In the genomic region with DNA sequence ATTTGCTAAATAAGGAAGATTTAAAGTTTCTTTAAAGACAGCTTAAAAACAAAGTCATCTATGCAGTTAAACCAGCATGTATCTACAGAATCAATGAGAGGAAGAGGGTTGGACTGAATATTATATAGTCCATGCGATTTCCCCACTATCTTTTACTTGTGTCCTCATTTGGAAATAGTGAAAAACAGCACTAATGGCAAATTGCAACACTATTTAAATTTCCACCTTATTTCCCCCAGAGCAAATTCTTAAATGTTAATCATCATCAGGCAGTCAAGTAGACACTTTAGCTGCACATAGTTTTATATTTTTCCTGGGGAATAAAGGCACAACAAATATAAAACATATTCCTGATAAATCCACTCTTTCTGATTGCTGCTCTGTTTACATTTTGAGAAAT, we compare ENCODE assay signal across 20 cellular contexts.
DNase-seq lines count a peak whose midpoint lies in the region; ATAC-seq, FAIRE-seq and TF ChIP-seq lines count a peak whose summit lies in the region.
"Had no signal": no experiment of that assay in that cellular context is flagged by ENCODE, and none has a peak within 500 bp of the region (broad histone marks: within the 10 kb centered on the region; RNA-seq: fewer than 3 reads in every experiment).

No MANE protein-coding gene starts in this region.

- CTCF ChIA-PET in PC-3 (lab: Charles Lee) = no interaction called here

- intact Hi-C loops in PC-3 (cut with micrococcal nuclease) = loop anchor here (5.0 kb wide), 2 partner anchors 35 to 40 kb away; no protein-coding TSS in a partner anchor

- H3F3A ChIP-seq in PC-3 (ENCODE audit: low read length, unreplicated experiment) = no peaks in the 10 kb centered on the region

- DNase-seq in PC-3 (no peak), pons (ENCODE audit: low spot score) (peak; percentile 65), NCI-H748 (lab: John Stamatoyannopoulos, UW; ENCODE audit: unreplicated experiment) (no peak), caudate nucleus (lab: John Stamatoyannopoulos, UW) (no peak), HTR-8/SVneo (ENCODE audit: insufficient read length, low spot score) (no peak)
- no peak for DNase-seq in naive thymus-derived CD8-positive, alpha-beta T cell
- DNase-seq: Caco-2; CD4-positive, alpha-beta T cell; EL; Kasumi-1; NCI-H2171 treated with DMSO at 0.1 percent for 48 hours; NCI-H446 treated with DMSO at 0.1 percent for 48 hours; SHP77 had no signal

- H3K79me2 ChIP-seq in PC-3 (ENCODE audit: low read length) = no peaks in the 10 kb centered on the region

- H3K4me2 ChIP-seq in PC-3 (ENCODE audit: low read length) = 0 out of 2 replicates have a peak overlapping the region, but pooled peaks have one; percentile 71
- H3K4me2 ChIP-seq: GM23338 had no signal

- FAIRE-seq in HTR-8/SVneo (lab: Jason Lieb, UNC) = no peak
- FAIRE-seq: A204.1, GM12892, GM18507 had no signal

- H3K9me3 Mint-ChIP-seq in naive thymus-derived CD8-positive, alpha-beta T cell = no peaks in the 10 kb centered on the region
- H3K9me3 Mint-ChIP-seq: CD4-positive, alpha-beta T cell; GM23338 had no signal

- ATAC-seq in PC-3 = no peak
- ATAC-seq in naive thymus-derived CD8-positive, alpha-beta T cell = no peak
- ATAC-seq: GM23338, HCT116 had no signal

- TF ChIP-seq CTCF in 22Rv1 (IDR thresholded peaks at IDR 0.05) (no peak), PC-3 (conservative IDR thresholded peaks at IDR 0.05; ENCODE audit: low read depth, low read length) (no peak)

- no peaks in the 10 kb centered on the region for H3K9me3 ChIP-seq in PC-3 (ENCODE audit: low read length)
- no peaks in the 10 kb centered on the region for H3K9me3 ChIP-seq in endocrine pancreas (ENCODE audit: control insufficient read depth, low read length)
- H3K9me3 ChIP-seq: Caco-2 had no signal

- H3K4me3 Mint-ChIP-seq in naive thymus-derived CD8-positive, alpha-beta T cell = no peak overlapping the region
- H3K4me3 Mint-ChIP-seq: CD4-positive, alpha-beta T cell; GM23338 had no signal

- H3K36me3 Mint-ChIP-seq in naive thymus-derived CD8-positive, alpha-beta T cell = no peaks in the 10 kb centered on the region

- peaks cover 0 to 17% (median 2%) of the 10 kb centered on the region in 5 donors for H3K27me3 Mint-ChIP-seq in naive thymus-derived CD8-positive, alpha-beta T cell
- H3K27me3 Mint-ChIP-seq: CD4-positive, alpha-beta T cell had no signal

- H2AFZ ChIP-seq in PC-3 (ENCODE audit: low read length) = no peak overlapping the region
- H2AFZ ChIP-seq: GM23338 had no signal

- peak overlapping the region; percentile 70 for H3K27ac ChIP-seq in 22Rv1
- no peak overlapping the region for H3K27ac ChIP-seq in PC-3 (ENCODE audit: low read length)
- no peak overlapping the region for H3K27ac ChIP-seq in caudate nucleus (ENCODE audit: low read depth, low read length)

- H4K20me1 ChIP-seq in PC-3 (ENCODE audit: low read length) = no peaks in the 10 kb centered on the region

- H3K4me1 ChIP-seq in PC-3 (ENCODE audit: insufficient read depth, low read length) (peaks cover 7% of the 10 kb centered on the region), endocrine pancreas (ENCODE audit: control insufficient read depth, insufficient read depth, low read length) (peaks cover 14% of the 10 kb centered on the region)
- H3K4me1 ChIP-seq: Caco-2 had no signal

- no TSS peak for BruUV-seq in PC-3 (replicated peaks; lab: Mats Ljungman, UMichigan)

- H3K9ac ChIP-seq in PC-3 (ENCODE audit: low read length) (no peak overlapping the region), endocrine pancreas (ENCODE audit: control insufficient read depth, insufficient read depth, low read length) (no peak overlapping the region)

- H3K9me2 ChIP-seq in PC-3 (replicated peaks; ENCODE audit: low read length) = no peaks in the 10 kb centered on the region

- H3K4me3 ChIP-seq in PC-3 (ENCODE audit: low read length) (no peak overlapping the region), endocrine pancreas (ENCODE audit: control insufficient read depth, insufficient read depth, low read length) (peak overlapping the region; percentile 80)
- H3K4me3 ChIP-seq: GM23338 had no signal

- no peaks in the 10 kb centered on the region for H3K36me3 ChIP-seq in PC-3 (ENCODE audit: low read depth, low read length)
- no peaks in the 10 kb centered on the region for H3K36me3 ChIP-seq in endocrine pancreas (ENCODE audit: control insufficient read depth, insufficient read depth, low read length)

- H3K27me3 ChIP-seq in PC-3 (ENCODE audit: low read length) (no peaks in the 10 kb centered on the region), endocrine pancreas (ENCODE audit: control insufficient read depth, insufficient read depth, low read length) (no peaks in the 10 kb centered on the region)

- no peaks in the 10 kb centered on the region for H3K4me1 Mint-ChIP-seq in naive thymus-derived CD8-positive, alpha-beta T cell
- H3K4me1 Mint-ChIP-seq: GM23338 had no signal

- no peak overlapping the region for H3K27ac Mint-ChIP-seq in naive thymus-derived CD8-positive, alpha-beta T cell
- H3K27ac Mint-ChIP-seq: CD4-positive, alpha-beta T cell; GM23338 had no signal

- POLR2A ChIA-PET in PC-3 (lab: Charles Lee; ENCODE audit: unreplicated experiment) = no interaction called here
- POLR2A ChIA-PET in naive thymus-derived CD8-positive, alpha-beta T cell (lab: Charles Lee) = no interaction called here
